In genomic region chr4:54958236-54958635, GRCh38 we compare ENCODE assay signal across 21 cellular contexts.
DNase-seq lines count a peak whose midpoint lies in the region; ATAC-seq and TF ChIP-seq lines count a peak whose summit lies in the region.
"Had no signal": no experiment of that assay in that cellular context is flagged by ENCODE, and none has a peak within 500 bp of the region (broad histone marks: within the 10 kb centered on the region; RNA-seq: fewer than 3 reads in every experiment).

No MANE protein-coding gene starts in this region.

- no peaks in the 10 kb centered on the region for H3K9me3 ChIP-seq in left lung
- H3K9me3 ChIP-seq: neutrophil had no signal

- H3K27ac ChIP-seq in left lung = no peak overlapping the region
- H3K27ac ChIP-seq: KMS-11, neutrophil had no signal

- H3K4me1 ChIP-seq in left lung = no peaks in the 10 kb centered on the region

- H3K4me3 Mint-ChIP-seq in stimulated activated naive CD8-positive, alpha-beta T cell treated with anti-CD3 and anti-CD28 coated beads, Interleukin-15, amount 100 ng/mL, for 72 hours = no peak overlapping the region
- H3K4me3 Mint-ChIP-seq in activated CD8-positive, alpha-beta T cell treated with anti-CD3 and anti-CD28 coated beads for 36 hours = no peak overlapping the region
- H3K4me3 Mint-ChIP-seq: activated CD8-positive, alpha-beta memory T cell treated with anti-CD3 and anti-CD28 coated beads, Interleukin-2, amount 10 ng/mL, durations not matched to agents 7 days and 5 days; mesothelial cell of epicardium had no signal

- no peaks in the 10 kb centered on the region for H3K36me3 Mint-ChIP-seq in activated CD8-positive, alpha-beta T cell treated with anti-CD3 and anti-CD28 coated beads for 36 hours (ENCODE audit: low read depth)
- H3K36me3 Mint-ChIP-seq: activated CD8-positive, alpha-beta memory T cell treated with anti-CD3 and anti-CD28 coated beads, Interleukin-2, amount 10 ng/mL, durations not matched to agents 7 days and 5 days; mesothelial cell of epicardium had no signal

- H3K4me1 Mint-ChIP-seq in stimulated activated naive CD8-positive, alpha-beta T cell treated with anti-CD3 and anti-CD28 coated beads, Interleukin-15, amount 100 ng/mL, for 72 hours = peaks cover 21% of the 10 kb centered on the region
- H3K4me1 Mint-ChIP-seq in activated CD8-positive, alpha-beta T cell treated with anti-CD3 and anti-CD28 coated beads for 36 hours (ENCODE audit: low read depth) = peaks cover 15% of the 10 kb centered on the region
- H3K4me1 Mint-ChIP-seq: activated CD8-positive, alpha-beta memory T cell treated with anti-CD3 and anti-CD28 coated beads, Interleukin-2, amount 10 ng/mL, durations not matched to agents 7 days and 5 days; mesothelial cell of epicardium had no signal

- H3K27ac Mint-ChIP-seq in stimulated activated naive CD8-positive, alpha-beta T cell treated with anti-CD3 and anti-CD28 coated beads, Interleukin-15, amount 100 ng/mL, for 72 hours = no peak overlapping the region
- H3K27ac Mint-ChIP-seq in activated CD8-positive, alpha-beta T cell treated with anti-CD3 and anti-CD28 coated beads for 36 hours = peak overlapping the region; percentile 27
- H3K27ac Mint-ChIP-seq: activated CD8-positive, alpha-beta memory T cell treated with anti-CD3 and anti-CD28 coated beads, Interleukin-2, amount 10 ng/mL, durations not matched to agents 7 days and 5 days; mesothelial cell of epicardium had no signal

- DNase-seq in stimulated activated naive CD8-positive, alpha-beta T cell treated with anti-CD3 and anti-CD28 coated beads, Interleukin-15, amount 100 ng/mL, for 72 hours = no peak
- DNase-seq in stimulated activated naive CD8-positive, alpha-beta T cell treated with anti-CD3 and anti-CD28 coated beads, Interleukin-15, Interleukin-2, amounts not matched to agents 100 U/mL and 50 U/mL, for 24 hours = no peak
- peak; percentile 28 for DNase-seq in activated CD8-positive, alpha-beta T cell treated with anti-CD3 and anti-CD28 coated beads for 36 hours
- no peak for DNase-seq in left lung
- no peak for DNase-seq in NCI-H524 (lab: John Stamatoyannopoulos, UW)
- DNase-seq in activated CD8-positive, alpha-beta memory T cell treated with anti-CD3 and anti-CD28 coated beads, Interleukin-2, amount 50 U/mL, for 4 hours = no peak
- no peak for DNase-seq in NCI-H187 treated with DMSO at 0.1 percent for 48 hours (lab: John Stamatoyannopoulos, UW)
- DNase-seq in posterior vena cava (ENCODE audit: low spot score) = no peak
- DNase-seq: activated CD8-positive, alpha-beta memory T cell treated with anti-CD3 and anti-CD28 coated beads, Interleukin-2, amount 10 ng/mL, durations not matched to agents 7 days and 5 days; activated effector memory CD4-positive, alpha-beta T cell treated with anti-CD3 and anti-CD28 coated beads, Interleukin-2, amount 50 U/mL, for 16 hours; foreskin melanocyte; left cardiac atrium; NCI-H1105; NCI-H2171; NCI-H748 treated with DMSO at 0.1 percent for 48 hours; OCI-M1; SHP77; stimulated activated CD4-positive, alpha-beta T cell treated with anti-CD3 and anti-CD28 coated beads, Interleukin-15, amount 100 ng/mL, for 24 hours had no signal

- H3K36me3 ChIP-seq in left lung = no peaks in the 10 kb centered on the region
- H3K36me3 ChIP-seq: neutrophil had no signal

- POLR2A ChIA-PET in activated CD8-positive, alpha-beta T cell treated with anti-CD3 and anti-CD28 coated beads for 36 hours (lab: Charles Lee) = no interaction called here

- no peaks in the 10 kb centered on the region for H3K9me3 Mint-ChIP-seq in stimulated activated naive CD8-positive, alpha-beta T cell treated with anti-CD3 and anti-CD28 coated beads, Interleukin-15, amount 100 ng/mL, for 72 hours
- H3K9me3 Mint-ChIP-seq in activated CD8-positive, alpha-beta T cell treated with anti-CD3 and anti-CD28 coated beads for 36 hours = no peaks in the 10 kb centered on the region
- H3K9me3 Mint-ChIP-seq: mesothelial cell of epicardium had no signal

- ATAC-seq in stimulated activated naive CD8-positive, alpha-beta T cell treated with anti-CD3 and anti-CD28 coated beads, Interleukin-15, amount 100 ng/mL, for 72 hours = peak; percentile 60
- ATAC-seq in stimulated activated naive CD8-positive, alpha-beta T cell treated with anti-CD3 and anti-CD28 coated beads, Interleukin-15, Interleukin-2, amounts not matched to agents 100 U/mL and 50 U/mL, for 24 hours = no peak
- ATAC-seq in activated CD8-positive, alpha-beta T cell treated with anti-CD3 and anti-CD28 coated beads for 36 hours = peak; percentile 76
- peak; percentile 71 for ATAC-seq in left lung
- ATAC-seq: activated CD8-positive, alpha-beta memory T cell treated with anti-CD3 and anti-CD28 coated beads, Interleukin-2, amount 10 ng/mL, durations not matched to agents 7 days and 5 days; left cardiac atrium had no signal

- H3K4me3 ChIP-seq in left lung = no peak overlapping the region

- CTCF ChIA-PET in activated CD8-positive, alpha-beta T cell treated with anti-CD3 and anti-CD28 coated beads for 36 hours (lab: Charles Lee) = interaction anchor here (1.0 kb wide), 1 partner anchor 13 kb away, joined by 3 read pairs; no protein-coding TSS in a partner anchor

- H3K27me3 ChIP-seq in left lung = no peaks in the 10 kb centered on the region
- H3K27me3 ChIP-seq: neutrophil had no signal

- intact Hi-C loops in activated CD8-positive, alpha-beta T cell treated with anti-CD3 and anti-CD28 coated beads for 36 hours (cut with micrococcal nuclease) = no loop called here
- intact Hi-C loops in left lung (cut with DNase I) (no loop called here), posterior vena cava (cut with DNase I) (no loop called here)

- no peaks in the 10 kb centered on the region for H3K27me3 Mint-ChIP-seq in stimulated activated naive CD8-positive, alpha-beta T cell treated with anti-CD3 and anti-CD28 coated beads, Interleukin-15, amount 100 ng/mL, for 72 hours
- H3K27me3 Mint-ChIP-seq in activated CD8-positive, alpha-beta T cell treated with anti-CD3 and anti-CD28 coated beads for 36 hours = no peaks in the 10 kb centered on the region
- H3K27me3 Mint-ChIP-seq: activated CD8-positive, alpha-beta memory T cell treated with anti-CD3 and anti-CD28 coated beads, Interleukin-2, amount 10 ng/mL, durations not matched to agents 7 days and 5 days had no signal

- TF ChIP-seq CTCF in activated CD8-positive, alpha-beta T cell treated with anti-CD3 and anti-CD28 coated beads for 36 hours (IDR thresholded peaks at IDR 0.05) = no peak
- TF ChIP-seq CTCF in left lung (IDR thresholded peaks at IDR 0.05) = no peak
